In genomic region chr11:3738723-3739122, GRCh38 we compare ENCODE assay signal across 19 cellular contexts. TPM values are rescaled to one million over a fixed set of nuclear protein-coding genes. Genes with fewer than 3 reads are reported as not detected.
A peak's percentile ranks its signal among the peaks of the same experiment; 100 is the strongest.
DNase-seq lines count a peak whose midpoint lies in the region; ATAC-seq, FAIRE-seq and TF ChIP-seq lines count a peak whose summit lies in the region.
"Had no signal": no experiment of that assay in that cellular context is flagged by ENCODE, and none has a peak within 500 bp of the region (broad histone marks: within the 10 kb centered on the region; RNA-seq: fewer than 3 reads in every experiment).

No MANE protein-coding gene starts in this region.

- no peaks in the 10 kb centered on the region for H3K9me3 Mint-ChIP-seq in MCF 10A (ENCODE audit: unreplicated experiment)
- H3K9me3 Mint-ChIP-seq: CD4-positive, CD25-positive, alpha-beta regulatory T cell; H9 had no signal

- H3K27me3 Mint-ChIP-seq in MCF 10A (ENCODE audit: insufficient read depth, unreplicated experiment): no peaks in the 10 kb centered on the region
- H3K27me3 Mint-ChIP-seq: CD4-positive, CD25-positive, alpha-beta regulatory T cell had no signal

- DNase-seq in MCF 10A (ENCODE audit: unreplicated experiment): no peak
- no peak for DNase-seq in mammary epithelial cell
- peak; percentile 5 for DNase-seq in adipocyte (ENCODE audit: low read depth)
- no peak for DNase-seq in SK-N-SH
- DNase-seq: CD4-positive, CD25-positive, alpha-beta regulatory T cell; DMS79 treated with DMSO at 0.1 percent for 48 hours; H9; KG1; MV-4-11; NCI-H1694; NCI-H2081; NCI-H2171; NCI-H345; NCI-H524 treated with DMSO at 0.1 percent for 48 hours; NCI-H82 had no signal

- peaks cover 83% of the 10 kb centered on the region for H3K36me3 Mint-ChIP-seq in MCF 10A (ENCODE audit: insufficient read depth, unreplicated experiment)

- H3K79me2 ChIP-seq in mammary epithelial cell (ENCODE audit: insufficient read depth, low read length) (peaks cover 13% of the 10 kb centered on the region), SK-N-SH (ENCODE audit: insufficient read depth) (peaks cover 32% of the 10 kb centered on the region)

- H3K4me3 ChIP-seq in mammary epithelial cell (replicated peaks in 1 of 3; ENCODE audit: insufficient read depth in 1 of 3, low read depth in 2 of 3, low read length in 3 of 3) (no peak overlapping the region), adipocyte (ENCODE audit: low read length) (no peak overlapping the region), SK-N-SH (ENCODE audit: low read depth in 2 of 2, low read length in 1 of 2) (no peak overlapping the region)

- WGBS in mammary epithelial cell (ENCODE audit: low coverage, missing lambda C conversion rate): 80% methylated on average over 1 of the region's 1 CpG
- WGBS in SK-N-SH (ENCODE audit: low lambda C conversion rate): 100% methylated on average over 1 of the region's 1 CpG

- H3K4me2 ChIP-seq in mammary epithelial cell (ENCODE audit: insufficient read depth, low read depth, low read length) (no peak overlapping the region), SK-N-SH (no peak overlapping the region)

- BruUV-seq in MCF 10A (replicated peaks; lab: Mats Ljungman, UMichigan) (no TSS peak), mammary epithelial cell (replicated peaks; lab: Mats Ljungman, UMichigan) (no TSS peak)

- H3K9ac ChIP-seq in mammary epithelial cell (ENCODE audit: insufficient read depth, low read length): no peak overlapping the region
- H3K9ac ChIP-seq in adipocyte (ENCODE audit: low read length): peak overlapping the region; percentile 30
- no peak overlapping the region for H3K9ac ChIP-seq in SK-N-SH

- POLR2A ChIA-PET in MCF 10A (lab: Yijun Ruan, JAX): interaction anchor here (0.7 to 1.5 kb wide), 3 partner anchors 18 to 43 kb away, joined by 3 to 4 read pairs (median 3); no protein-coding TSS in a partner anchor
- POLR2A ChIA-PET in SK-N-SH (lab: Yijun Ruan, JAX): no interaction called here

- H3F3A ChIP-seq in SK-N-SH (replicated peaks; ENCODE audit: insufficient read depth): peaks cover 14% of the 10 kb centered on the region

- in situ Hi-C loops in mammary epithelial cell (cut with MboI; ENCODE audit: low sequenced_read_pairs in 2 of 2): no loop called here

- H3K4me1 Mint-ChIP-seq in MCF 10A (ENCODE audit: insufficient read depth, unreplicated experiment): no peaks in the 10 kb centered on the region
- H3K4me1 Mint-ChIP-seq: H9 had no signal

- no peaks in the 10 kb centered on the region for H3K4me1 ChIP-seq in mammary epithelial cell (ENCODE audit: insufficient read depth, low read length)
- H3K4me1 ChIP-seq in adipocyte (ENCODE audit: control insufficient read depth, insufficient read depth, low read length): peaks cover 27% of the 10 kb centered on the region
- H3K4me1 ChIP-seq in SK-N-SH (ENCODE audit: control insufficient read depth in 1 of 2, insufficient read depth in 2 of 2, low read depth in 1 of 2, low read length in 1 of 2): no peaks in the 10 kb centered on the region

- H3K9me3 ChIP-seq in mammary epithelial cell (replicated peaks; ENCODE audit: insufficient read depth, low read length) (no peaks in the 10 kb centered on the region), adipocyte (ENCODE audit: control insufficient read depth, low read length) (no peaks in the 10 kb centered on the region), SK-N-SH (no peaks in the 10 kb centered on the region)

- H3K27ac ChIP-seq in mammary epithelial cell (ENCODE audit: insufficient read depth, low read depth, low read length) (no peak overlapping the region), SK-N-SH (ENCODE audit: low read depth in 2 of 2, low read length in 1 of 2) (no peak overlapping the region)

- ATAC-seq in GM21526 (IDR thresholded peaks at IDR 0.05; ENCODE audit: low FRiP score, unreplicated experiment): no peak
- no peak for ATAC-seq in HG03097 (IDR thresholded peaks at IDR 0.05; ENCODE audit: low FRiP score, unreplicated experiment)
- ATAC-seq: Panc1 had no signal

- intact Hi-C loops in MCF 10A (cut with micrococcal nuclease) (no loop called here), mammary epithelial cell (cut with micrococcal nuclease) (no loop called here)

- H3K27me3 ChIP-seq in mammary epithelial cell (ENCODE audit: insufficient read depth, low read length): no peaks in the 10 kb centered on the region
- no peaks in the 10 kb centered on the region for H3K27me3 ChIP-seq in adipocyte (replicated peaks; ENCODE audit: control insufficient read depth, insufficient read depth, low read length)
- H3K27me3 ChIP-seq in SK-N-SH (ENCODE audit: insufficient read depth): no peaks in the 10 kb centered on the region

- no peak for TF ChIP-seq EP300 in SK-N-SH (IDR thresholded peaks at IDR 0.05; ENCODE audit: borderline replicate concordance in 1 of 2, low read depth in 1 of 2, low read length in 1 of 2)

- TF ChIP-seq CTCF in MCF 10A (IDR thresholded peaks at IDR 0.05; ENCODE audit: unreplicated experiment) (no peak), mammary epithelial cell (conservative IDR thresholded peaks at IDR 0.05 in 1 of 2, IDR thresholded peaks at IDR 0.05 in 1 of 2; ENCODE audit: extremely low read depth in 1 of 2, insufficient read depth in 1 of 2, low read depth in 1 of 2, low read length in 2 of 2) (no peak), SK-N-SH (IDR thresholded peaks at IDR 0.05) (no peak)

- peak overlapping the region; percentile 27 for H3K27ac Mint-ChIP-seq in MCF 10A (ENCODE audit: low read depth, unreplicated experiment)
- H3K27ac Mint-ChIP-seq: CD4-positive, CD25-positive, alpha-beta regulatory T cell had no signal

- no peak overlapping the region for H3K4me3 Mint-ChIP-seq in MCF 10A (ENCODE audit: unreplicated experiment)
- H3K4me3 Mint-ChIP-seq: CD4-positive, CD25-positive, alpha-beta regulatory T cell; H9 had no signal

- H2AFZ ChIP-seq in mammary epithelial cell (ENCODE audit: low read depth, low read length): no peak overlapping the region
- no peak overlapping the region for H2AFZ ChIP-seq in SK-N-SH (ENCODE audit: low read depth)

- TF ChIP-seq RAD21 in SK-N-SH (IDR thresholded peaks at IDR 0.05; ENCODE audit: low read length): no peak

- dilution Hi-C loops in mammary epithelial cell (cut with HindIII; ENCODE audit: low sequenced_read_pairs): no loop called here

- peak; percentile 24 for FAIRE-seq in islet of Langerhans (lab: Jason Lieb, UNC)

- CTCF ChIA-PET in MCF 10A (lab: Yijun Ruan, JAX) (interaction anchor here (0.6 kb wide), 1 partner anchor 112 kb away, joined by 5 read pairs; no protein-coding TSS in a partner anchor), mammary epithelial cell (lab: Charles Lee; ENCODE audit: low non-redundant PET) (no interaction called here), SK-N-SH (lab: Yijun Ruan, JAX) (no interaction called here)

- no peaks in the 10 kb centered on the region for H4K20me1 ChIP-seq in mammary epithelial cell (ENCODE audit: insufficient read depth, low read length)
- H4K20me1 ChIP-seq in SK-N-SH (ENCODE audit: insufficient read depth): no peaks in the 10 kb centered on the region

- H3K36me3 ChIP-seq in mammary epithelial cell (ENCODE audit: insufficient read depth, low read length) (peaks cover 46% of the 10 kb centered on the region), adipocyte (ENCODE audit: control insufficient read depth, insufficient read depth, low read length, severe bottlenecking) (peaks cover 70% of the 10 kb centered on the region), SK-N-SH (replicated peaks in 1 of 2; ENCODE audit: control insufficient read depth in 1 of 2, insufficient read depth in 2 of 2, low read length in 1 of 2) (peaks cover 24 to 79% of the 10 kb centered on the region in 2 experiments)

- no peaks in the 10 kb centered on the region for H3K9me2 ChIP-seq in SK-N-SH

TF ChIP-seq in SK-N-SH, 30 proteins besides CTCF, POLR2A, EP300 and RAD21:
- TF ChIP-seq SIN3A (IDR thresholded peaks at IDR 0.05; ENCODE audit: borderline replicate concordance, low read depth, low read length) (no peak), JUND (IDR thresholded peaks at IDR 0.05) (no peak), PBX3 (IDR thresholded peaks at IDR 0.05) (no peak), NFIC (IDR thresholded peaks at IDR 0.05; ENCODE audit: borderline replicate concordance) (no peak)

RNA-seq across cellular contexts. Expression of gene NUP98, which starts 58.6 kb away (rescaled TPM):
- total RNA-seq in MCF 10A (2022): 79.4 and 83.7 TPM in 2 replicates
- total RNA-seq in mammary epithelial cell: 100 to 1,000 TPM in 1 of 2 donors, 10 to 100 TPM in 1; 73.6 to 108 TPM
- 105 TPM for polyA plus RNA-seq in mammary epithelial cell
- polyA minus RNA-seq in mammary epithelial cell: 493 TPM
- polyA plus RNA-seq in SK-N-SH (2012; rRNA removed): 56.4 and 75.6 TPM in 2 replicates
- polyA plus RNA-seq in SK-N-SH (2012; cell fraction: cytosol; rRNA removed): 37.1 and 49.1 TPM in 2 replicates
- 137 and 139 TPM in 2 replicates for polyA plus RNA-seq in SK-N-SH (2012; cell fraction: nucleus; rRNA removed)
